Comparison of ENCODE assay signal across 8 cellular contexts in the genomic region with DNA sequence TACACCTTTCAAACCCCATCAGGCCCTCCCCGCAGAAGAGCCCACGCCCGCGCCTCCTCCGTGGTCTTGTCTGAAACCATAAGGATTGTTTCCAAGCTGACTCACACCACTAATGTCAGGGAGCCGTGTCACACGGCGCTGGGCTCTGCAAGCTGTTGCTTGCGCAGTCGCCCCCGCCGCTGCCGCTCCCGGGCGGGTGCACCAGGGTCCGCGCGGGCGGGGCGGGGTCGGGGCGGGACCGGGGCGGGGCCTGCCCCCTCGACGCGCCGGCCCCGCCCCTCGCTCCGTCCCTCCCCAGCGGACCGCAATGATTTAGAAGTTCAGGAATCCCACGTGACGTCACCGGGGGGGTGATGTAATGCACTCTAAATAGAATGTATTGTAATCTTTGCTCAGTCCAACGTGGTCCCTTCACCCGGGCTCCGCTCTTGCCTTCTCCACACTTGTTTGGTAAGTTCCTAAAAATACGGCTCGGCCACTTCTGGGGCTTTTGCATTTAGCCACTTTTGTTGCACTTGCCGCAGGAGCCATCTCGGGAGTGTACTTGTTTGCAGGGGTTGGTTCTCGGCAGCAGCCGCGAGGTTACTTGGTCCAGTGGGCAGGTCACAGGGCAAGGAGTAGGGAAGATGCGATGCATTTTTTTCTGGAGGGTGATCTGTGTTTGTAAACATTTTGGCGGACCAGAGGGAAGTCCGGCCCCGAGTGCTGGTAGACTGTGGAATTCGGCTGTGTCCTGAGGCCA. TPM values are rescaled to one million over a fixed set of nuclear protein-coding genes. Genes with fewer than 3 reads are reported as not detected.
DNase-seq lines count a peak whose midpoint lies in the region; ATAC-seq and TF ChIP-seq lines count a peak whose summit lies in the region.

No MANE protein-coding gene starts in this region.

- H3K36me3 ChIP-seq in GM06990 (ENCODE audit: control insufficient read depth, insufficient read depth, low read length) (no peaks in the 10 kb centered on the region), suprapubic skin (no peaks in the 10 kb centered on the region)

- peak in 1 of 2 donors; percentile 89 for TF ChIP-seq POLR2A in suprapubic skin (IDR thresholded peaks at IDR 0.05)

- peak overlapping the region; percentile 88 for H3K27ac Mint-ChIP-seq in activated naive CD8-positive, alpha-beta T cell treated with anti-CD3 and anti-CD28 coated beads, Interleukin-2, amount 50 U/mL, for 24 hours
- peak overlapping the region; percentile 99 for H3K27ac Mint-ChIP-seq in glutamatergic neuron (ENCODE audit: unreplicated experiment)

- peaks cover 78% of the 10 kb centered on the region for H3K27me3 Mint-ChIP-seq in activated naive CD8-positive, alpha-beta T cell treated with anti-CD3 and anti-CD28 coated beads, Interleukin-2, amount 50 U/mL, for 24 hours
- peaks cover 17% of the 10 kb centered on the region for H3K27me3 Mint-ChIP-seq in glutamatergic neuron (ENCODE audit: unreplicated experiment)

- peak; percentile 87 for ATAC-seq in activated naive CD8-positive, alpha-beta T cell treated with anti-CD3 and anti-CD28 coated beads, Interleukin-2, amount 50 U/mL, for 24 hours
- ATAC-seq in HG03457 (IDR thresholded peaks at IDR 0.05; ENCODE audit: unreplicated experiment) = no peak

- no peak for TF ChIP-seq CTCF in GM06990 (IDR thresholded peaks at IDR 0.05; ENCODE audit: insufficient read depth, low read length, poor library complexity, severe bottlenecking)
- TF ChIP-seq CTCF in glutamatergic neuron (IDR thresholded peaks at IDR 0.05; ENCODE audit: partially characterized antibody, unreplicated experiment) = no peak
- no peak for TF ChIP-seq CTCF in suprapubic skin (IDR thresholded peaks at IDR 0.05)

- H3K27me3 ChIP-seq in GM06990 (replicated peaks; ENCODE audit: control insufficient read depth, insufficient read depth, low read length) (peaks cover 1% of the 10 kb centered on the region; the same call in 1 of the 2 replicates), suprapubic skin (peaks cover 45% of the 10 kb centered on the region)

- peak overlapping the region; percentile 86 for H3K4me3 Mint-ChIP-seq in activated naive CD8-positive, alpha-beta T cell treated with anti-CD3 and anti-CD28 coated beads, Interleukin-2, amount 50 U/mL, for 24 hours
- H3K4me3 Mint-ChIP-seq in glutamatergic neuron (ENCODE audit: unreplicated experiment) = peak overlapping the region; percentile 97

- no peak for TF ChIP-seq EP300 in suprapubic skin (IDR thresholded peaks at IDR 0.05)

- DNase-seq in GM06990 (ENCODE audit: extremely low read depth, insufficient read length) = peak; percentile 88
- DNase-seq in LHCN-M2 (ENCODE audit: low read depth) = peak; percentile 96
- peak; percentile 96 for DNase-seq in SHP77 (lab: John Stamatoyannopoulos, UW)
- DNase-seq in activated naive CD8-positive, alpha-beta T cell treated with anti-CD3 and anti-CD28 coated beads, Interleukin-2, amount 50 U/mL, for 24 hours = peak; percentile 85
- DNase-seq in glutamatergic neuron = peak; percentile 94
- DNase-seq in nucleus accumbens (lab: John Stamatoyannopoulos, UW) = peak; percentile 14 to 99 (median 90)
- peak; percentile 97 to 98 for DNase-seq in suprapubic skin (ENCODE audit: low spot score in 2 of 2)

- peak overlapping the region; percentile 60 for H3K4me3 ChIP-seq in GM06990 (replicated peaks; ENCODE audit: low read depth, low read length)
- peak overlapping the region; percentile 60 for H3K4me3 ChIP-seq in suprapubic skin

- H3K9me3 ChIP-seq in suprapubic skin = no peaks in the 10 kb centered on the region

- H3K27ac ChIP-seq in suprapubic skin = peak overlapping the region; percentile 86

- no peaks in the 10 kb centered on the region for H3K9me3 Mint-ChIP-seq in activated naive CD8-positive, alpha-beta T cell treated with anti-CD3 and anti-CD28 coated beads, Interleukin-2, amount 50 U/mL, for 24 hours
- peaks cover 9% of the 10 kb centered on the region for H3K9me3 Mint-ChIP-seq in glutamatergic neuron (ENCODE audit: unreplicated experiment)

- peaks cover 45% of the 10 kb centered on the region for H3K4me1 ChIP-seq in suprapubic skin

- peaks cover 67% of the 10 kb centered on the region for H3K4me1 Mint-ChIP-seq in activated naive CD8-positive, alpha-beta T cell treated with anti-CD3 and anti-CD28 coated beads, Interleukin-2, amount 50 U/mL, for 24 hours
- peaks cover 3% of the 10 kb centered on the region for H3K4me1 Mint-ChIP-seq in glutamatergic neuron (ENCODE audit: low read depth, unreplicated experiment)

- no peaks in the 10 kb centered on the region for H3K36me3 Mint-ChIP-seq in activated naive CD8-positive, alpha-beta T cell treated with anti-CD3 and anti-CD28 coated beads, Interleukin-2, amount 50 U/mL, for 24 hours (ENCODE audit: low read depth)
- no peaks in the 10 kb centered on the region for H3K36me3 Mint-ChIP-seq in glutamatergic neuron (ENCODE audit: unreplicated experiment)

- under 1% methylated on average over 14 of the region's 51 CpGs for WGBS in suprapubic skin

RNA-seq across cellular contexts. Expression of a gene that starts 3.2 kb away (rescaled TPM):
- total RNA-seq in LHCN-M2 (2014; rRNA removed) = 6.5 and 9.0 TPM in 2 replicates
- 1.2 TPM for polyA plus RNA-seq in LHCN-M2 (2012)
- 50.4 TPM for total RNA-seq in glutamatergic neuron (ENCODE audit: unreplicated experiment)
- 10 to 100 TPM in 2 of 4 donors, 1 to 10 TPM in 2; 6.2 to 12.1 (median 10.0) TPM for total RNA-seq in suprapubic skin
